In the genomic region with DNA sequence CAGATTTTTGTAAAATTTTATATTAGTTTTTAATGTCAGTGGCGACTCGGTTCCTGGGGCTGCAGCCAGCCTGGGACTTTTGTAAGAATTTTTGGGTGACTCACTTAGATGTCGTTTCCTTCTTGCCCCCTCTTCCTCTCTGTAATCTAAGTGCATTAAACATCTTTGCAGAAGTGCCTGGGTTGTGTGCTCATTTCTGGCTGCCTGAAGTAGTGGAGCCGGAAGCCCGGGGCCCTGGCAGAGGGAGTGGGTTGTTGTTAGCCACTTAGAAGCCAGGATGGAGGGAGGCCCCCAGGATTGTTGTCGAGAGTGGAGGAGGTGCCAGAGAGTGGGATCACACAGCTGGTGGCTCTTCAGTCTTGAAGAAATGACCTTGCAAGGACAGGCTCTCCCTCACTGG, we compare ENCODE assay signal across 9 cellular contexts. TPM values are rescaled to one million over a fixed set of nuclear protein-coding genes. Genes with fewer than 3 reads are reported as not detected.
A peak's percentile ranks its signal among the peaks of the same experiment; 100 is the strongest.
DNase-seq lines count a peak whose midpoint lies in the region; ATAC-seq, FAIRE-seq and TF ChIP-seq lines count a peak whose summit lies in the region.
"Had no signal": no experiment of that assay in that cellular context is flagged by ENCODE, and none has a peak within 500 bp of the region (broad histone marks: within the 10 kb centered on the region; RNA-seq: fewer than 3 reads in every experiment).

No MANE protein-coding gene starts in this region.

- peaks cover 26 to 36% of the 10 kb centered on the region in 2 donors for H3K36me3 Mint-ChIP-seq in CD14-positive monocyte
- H3K36me3 Mint-ChIP-seq in neural progenitor cell = peaks cover 8% of the 10 kb centered on the region

- H3F3A ChIP-seq in neural progenitor cell (ENCODE audit: low read depth) = peaks cover 47% of the 10 kb centered on the region

- H3K79me2 ChIP-seq in neural progenitor cell (ENCODE audit: low read depth) = no peaks in the 10 kb centered on the region

- H3K4me3 ChIP-seq in SJSA1 (no peak overlapping the region), neural progenitor cell (no peak overlapping the region)
- no peak overlapping the region for H3K4me3 ChIP-seq in effector memory CD4-positive, alpha-beta T cell (ENCODE audit: insufficient read depth, low read depth, low read length, poor library complexity, severe bottlenecking)

- no peak overlapping the region for H2AFZ ChIP-seq in neural progenitor cell (replicated peaks)

- FAIRE-seq in GM12892 (lab: Jason Lieb, UNC) = no peak
- FAIRE-seq: TTC549 had no signal

- H3K27me3 ChIP-seq in SJSA1 (replicated peaks) (no peaks in the 10 kb centered on the region), neural progenitor cell (no peaks in the 10 kb centered on the region)
- no peaks in the 10 kb centered on the region for H3K27me3 ChIP-seq in effector memory CD4-positive, alpha-beta T cell (replicated peaks; ENCODE audit: control insufficient read depth, insufficient read depth, low read length, poor library complexity, severe bottlenecking)

- peak overlapping the region; percentile 71 to 83 for H3K4me3 Mint-ChIP-seq in CD14-positive monocyte
- H3K4me3 Mint-ChIP-seq in neural progenitor cell = peak overlapping the region; percentile 12

- intact Hi-C loops in CD14-positive monocyte (cut with micrococcal nuclease) = no loop called here

- H3K27ac Mint-ChIP-seq in CD14-positive monocyte (peak overlapping the region; percentile 94 to 98 (median 96)), neural progenitor cell (peak overlapping the region; percentile 78)

- H3K36me3 ChIP-seq in SJSA1 (no peaks in the 10 kb centered on the region), neural progenitor cell (no peaks in the 10 kb centered on the region)
- H3K36me3 ChIP-seq in effector memory CD4-positive, alpha-beta T cell (ENCODE audit: control insufficient read depth, insufficient read depth, low read length) = peaks cover 12% of the 10 kb centered on the region

- TF ChIP-seq POLR2A in GM12892 (IDR thresholded peaks at IDR 0.05; ENCODE audit: low read depth, low read length) = no peak

- H3K9me3 ChIP-seq in SJSA1 (replicated peaks) (no peaks in the 10 kb centered on the region), neural progenitor cell (ENCODE audit: low read depth) (no peaks in the 10 kb centered on the region)
- H3K9me3 ChIP-seq in effector memory CD4-positive, alpha-beta T cell (ENCODE audit: control insufficient read depth, low read length) = no peaks in the 10 kb centered on the region

- H3K9me3 Mint-ChIP-seq in CD14-positive monocyte (peaks cover 0 to 2% (median 0%) of the 10 kb centered on the region in 7 donors), neural progenitor cell (no peaks in the 10 kb centered on the region)

- H3K9ac ChIP-seq in neural progenitor cell = no peak overlapping the region

- H3K4me1 ChIP-seq in SJSA1 (replicated peaks) = peaks cover 68% of the 10 kb centered on the region
- peaks cover 36% of the 10 kb centered on the region for H3K4me1 ChIP-seq in effector memory CD4-positive, alpha-beta T cell (ENCODE audit: control insufficient read depth, insufficient read depth, low read length, poor library complexity, severe bottlenecking)
- H3K4me1 ChIP-seq in neural progenitor cell = peaks cover 45% of the 10 kb centered on the region

- H3K27ac ChIP-seq in SJSA1 = peak overlapping the region; percentile 59
- H3K27ac ChIP-seq in effector memory CD4-positive, alpha-beta T cell (ENCODE audit: insufficient read depth, low read length, poor library complexity, severe bottlenecking) = peak overlapping the region; percentile 43
- H3K27ac ChIP-seq in neural progenitor cell = no peak overlapping the region

- peaks cover 0 to 2% (median under 1%) of the 10 kb centered on the region in 3 donors for H3K27me3 Mint-ChIP-seq in CD14-positive monocyte (ENCODE audit: low read depth in 3 of 3)
- H3K27me3 Mint-ChIP-seq in neural progenitor cell (ENCODE audit: insufficient read depth, low read depth) = peaks cover 15% of the 10 kb centered on the region

- H3K4me1 Mint-ChIP-seq in CD14-positive monocyte = peaks cover 69% of the 10 kb centered on the region
- peaks cover 57% of the 10 kb centered on the region for H3K4me1 Mint-ChIP-seq in neural progenitor cell

- no peaks in the 10 kb centered on the region for H4K20me1 ChIP-seq in neural progenitor cell (ENCODE audit: low read depth)

- H3K4me2 ChIP-seq in neural progenitor cell = no peak overlapping the region

- DNase-seq in CD14-positive monocyte (ENCODE audit: low spot score) (peak; percentile 78), SJSA1 (ENCODE audit: low read depth in 1 of 2, low spot score in 2 of 2) (peak; percentile 61 to 76), neural progenitor cell (ENCODE audit: low spot score) (no peak), foreskin melanocyte (no peak), GM12892 (ENCODE audit: insufficient read length) (no peak), NCI-H2227 treated with DMSO at 0.1 percent for 48 hours (lab: John Stamatoyannopoulos, UW) (no peak)
- DNase-seq in effector memory CD4-positive, alpha-beta T cell = no peak

- no peak for ATAC-seq in GM19463 (IDR thresholded peaks at IDR 0.05; ENCODE audit: unreplicated experiment)

- TF ChIP-seq CTCF in CD14-positive monocyte (IDR thresholded peaks at IDR 0.05) (no peak), neural progenitor cell (IDR thresholded peaks at IDR 0.05) (no peak)

RNA-seq across cellular contexts. Expression of gene TRIM8, which starts 11.0 kb away (rescaled TPM):
- polyA plus RNA-seq in CD14-positive monocyte = 10 to 100 TPM; 39.4 to 41.4 TPM
- 77.2 and 93.3 TPM in 2 replicates for total RNA-seq in SJSA1 (2014; rRNA removed; shearing (Covaris generic))
- 31.4 and 33.8 TPM in 2 replicates for total RNA-seq in neural progenitor cell (ENCODE audit: low replicate concordance)
- 25.0 TPM for polyA plus RNA-seq in GM12892 (2012; ENCODE audit: missing spikeins)

Comparison
In these comparisons a context has a peak if more than half of its experiments do, and no peak if none do; other contexts are left out.
1. DNase-seq: peak in CD14-positive monocyte (single experiment) and SJSA1 (2 of 2); none in effector memory CD4-positive, alpha-beta T cell (0 of 3), neural progenitor cell (single experiment), foreskin melanocyte (single experiment), GM12892 (single experiment) and NCI-H2227 treated with DMSO at 0.1 percent for 48 hours (single experiment).